Comparison of ENCODE assay signal across 13 cellular contexts in the genomic region with DNA sequence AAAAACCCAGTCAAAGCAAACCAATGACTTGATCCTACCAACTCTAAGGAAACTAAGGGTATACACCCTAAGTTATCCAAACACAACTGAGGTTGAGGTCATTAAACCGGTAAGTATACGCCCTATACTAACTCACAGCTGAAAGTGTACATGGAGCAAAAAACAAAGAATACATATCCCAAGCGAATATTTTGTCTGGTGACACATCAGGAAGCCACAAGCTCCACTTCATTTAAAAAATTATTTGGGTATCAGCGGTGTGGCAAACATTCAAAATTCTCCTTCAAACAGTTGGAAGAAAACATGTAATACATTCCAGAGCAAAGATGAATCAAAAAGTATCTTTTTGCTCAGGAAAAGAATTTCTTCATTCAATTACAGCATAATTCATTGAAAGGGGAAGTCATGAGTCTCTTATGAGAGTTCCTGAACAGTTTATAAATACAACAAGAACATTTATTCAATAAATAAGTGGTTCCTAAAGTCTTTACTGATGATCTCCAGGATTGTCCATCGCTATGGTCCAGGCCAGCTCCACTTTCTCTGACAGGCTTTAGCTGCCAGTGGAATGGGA. TPM values are rescaled to one million over a fixed set of nuclear protein-coding genes. Genes with fewer than 3 reads are reported as not detected.
DNase-seq lines count a peak whose midpoint lies in the region; ATAC-seq and TF ChIP-seq lines count a peak whose summit lies in the region.
"Had no signal": no experiment of that assay in that cellular context is flagged by ENCODE, and none has a peak within 500 bp of the region (broad histone marks: within the 10 kb centered on the region; RNA-seq: fewer than 3 reads in every experiment).

No MANE protein-coding gene starts in this region.

- no peak overlapping the region for H2AFZ ChIP-seq in neural progenitor cell (replicated peaks)

- no peaks in the 10 kb centered on the region for H3K79me2 ChIP-seq in neural progenitor cell (ENCODE audit: low read depth)

- no peak overlapping the region for H3K27ac ChIP-seq in BLaER1
- H3K27ac ChIP-seq in muscle layer of duodenum (ENCODE audit: low read length), result peak overlapping the region; percentile 17
- H3K27ac ChIP-seq in neural progenitor cell, result no peak overlapping the region

- peaks cover 63% of the 10 kb centered on the region for H3K36me3 Mint-ChIP-seq in activated CD8-positive, alpha-beta T cell treated with anti-CD3 and anti-CD28 coated beads for 36 hours (ENCODE audit: low read depth)
- no peaks in the 10 kb centered on the region for H3K36me3 Mint-ChIP-seq in neural progenitor cell
- H3K36me3 Mint-ChIP-seq: stimulated activated effector memory CD8-positive, alpha-beta T cell treated with anti-CD3 and anti-CD28 coated beads, Interleukin-12 subunit alpha, Interleukin-12 subunit beta, amount 100 ng/mL, for 72 hours had no signal

- H3K4me3 ChIP-seq in BLaER1 (no peak overlapping the region), muscle layer of duodenum (ENCODE audit: low read depth in 1 of 2, low read length in 2 of 2) (no peak overlapping the region), neural progenitor cell (no peak overlapping the region)
- H3K4me3 ChIP-seq: body of pancreas had no signal

- CTCF ChIA-PET in activated CD8-positive, alpha-beta T cell treated with anti-CD3 and anti-CD28 coated beads for 36 hours (lab: Charles Lee), result interaction anchor here (0.9 to 2.1 kb wide), 4 partner anchors 10 to 31 kb away, joined by 3 to 15 read pairs (median 4); no protein-coding TSS in a partner anchor
- CTCF ChIA-PET in HEK293T (lab: Yijun Ruan, JAX), result no interaction called here

- DNase-seq in GM03348 (ENCODE audit: low spot score), result peak; percentile 10
- no peak for DNase-seq in activated CD8-positive, alpha-beta T cell treated with anti-CD3 and anti-CD28 coated beads for 36 hours
- no peak for DNase-seq in medulla oblongata (ENCODE audit: extremely low spot score)
- no peak for DNase-seq in neural progenitor cell (ENCODE audit: low spot score)
- no peak for DNase-seq in HEK293T (ENCODE audit: extremely low spot score)
- DNase-seq in stimulated activated CD8-positive, alpha-beta memory T cell treated with anti-CD3 and anti-CD28 coated beads, Interleukin-4, amount 100 ng/mL, for 48 hours, result no peak
- DNase-seq: body of pancreas, hypothalamus, mesenchymal stem cell, NCI-H226 had no signal

- intact Hi-C loops in activated CD8-positive, alpha-beta T cell treated with anti-CD3 and anti-CD28 coated beads for 36 hours (cut with micrococcal nuclease), result no loop called here

- H3K4me1 ChIP-seq in BLaER1 (peaks cover 48% of the 10 kb centered on the region), muscle layer of duodenum (ENCODE audit: control insufficient read depth in 1 of 2, insufficient read depth in 2 of 2, low read length in 2 of 2) (no peaks in the 10 kb centered on the region), neural progenitor cell (no peaks in the 10 kb centered on the region)
- H3K4me1 ChIP-seq: body of pancreas had no signal

- no peak overlapping the region for H3K9ac ChIP-seq in BLaER1
- H3K9ac ChIP-seq in neural progenitor cell, result no peak overlapping the region

- H3K9me3 ChIP-seq in BLaER1, result no peaks in the 10 kb centered on the region
- no peaks in the 10 kb centered on the region for H3K9me3 ChIP-seq in muscle layer of duodenum (ENCODE audit: control insufficient read depth in 1 of 2, low read length in 2 of 2)
- H3K9me3 ChIP-seq in neural progenitor cell (ENCODE audit: low read depth), result no peaks in the 10 kb centered on the region
- H3K9me3 ChIP-seq: body of pancreas had no signal

- peaks cover 11% of the 10 kb centered on the region for H3K9me3 Mint-ChIP-seq in activated CD8-positive, alpha-beta T cell treated with anti-CD3 and anti-CD28 coated beads for 36 hours
- H3K9me3 Mint-ChIP-seq in neural progenitor cell, result no peaks in the 10 kb centered on the region
- H3K9me3 Mint-ChIP-seq: stimulated activated effector memory CD8-positive, alpha-beta T cell treated with anti-CD3 and anti-CD28 coated beads, Interleukin-12 subunit alpha, Interleukin-12 subunit beta, amount 100 ng/mL, for 72 hours had no signal

- POLR2A ChIA-PET in activated CD8-positive, alpha-beta T cell treated with anti-CD3 and anti-CD28 coated beads for 36 hours (lab: Charles Lee), result interaction anchor here (0.9 to 6.7 kb wide), 10 partner anchors 8 to 153 kb away, joined by 3 to 71 read pairs (median 4); partner anchors contain the start of gene MPZL3
- POLR2A ChIA-PET in HEK293T (lab: Yijun Ruan, JAX), result no interaction called here

- H3K4me1 Mint-ChIP-seq in activated CD8-positive, alpha-beta T cell treated with anti-CD3 and anti-CD28 coated beads for 36 hours (ENCODE audit: low read depth), result peaks cover 39% of the 10 kb centered on the region
- no peaks in the 10 kb centered on the region for H3K4me1 Mint-ChIP-seq in neural progenitor cell

- no peaks in the 10 kb centered on the region for H3K27me3 ChIP-seq in BLaER1
- no peaks in the 10 kb centered on the region for H3K27me3 ChIP-seq in muscle layer of duodenum (ENCODE audit: low read depth, low read length)
- peaks cover 4% of the 10 kb centered on the region for H3K27me3 ChIP-seq in neural progenitor cell
- H3K27me3 ChIP-seq: body of pancreas had no signal

- no peaks in the 10 kb centered on the region for H3F3A ChIP-seq in neural progenitor cell (ENCODE audit: low read depth)

- H3K4me3 Mint-ChIP-seq in activated CD8-positive, alpha-beta T cell treated with anti-CD3 and anti-CD28 coated beads for 36 hours, result peak overlapping the region; percentile 24
- no peak overlapping the region for H3K4me3 Mint-ChIP-seq in neural progenitor cell
- H3K4me3 Mint-ChIP-seq: stimulated activated effector memory CD8-positive, alpha-beta T cell treated with anti-CD3 and anti-CD28 coated beads, Interleukin-12 subunit alpha, Interleukin-12 subunit beta, amount 100 ng/mL, for 72 hours had no signal

- H3K27ac Mint-ChIP-seq in activated CD8-positive, alpha-beta T cell treated with anti-CD3 and anti-CD28 coated beads for 36 hours, result no peak overlapping the region
- no peak overlapping the region for H3K27ac Mint-ChIP-seq in neural progenitor cell
- H3K27ac Mint-ChIP-seq: stimulated activated effector memory CD8-positive, alpha-beta T cell treated with anti-CD3 and anti-CD28 coated beads, Interleukin-12 subunit alpha, Interleukin-12 subunit beta, amount 100 ng/mL, for 72 hours had no signal

- no peak for ATAC-seq in activated CD8-positive, alpha-beta T cell treated with anti-CD3 and anti-CD28 coated beads for 36 hours
- ATAC-seq: body of pancreas; stimulated activated effector memory CD8-positive, alpha-beta T cell treated with anti-CD3 and anti-CD28 coated beads, Interleukin-12 subunit alpha, Interleukin-12 subunit beta, amount 100 ng/mL, for 72 hours had no signal

- H4K20me1 ChIP-seq in BLaER1 (no peaks in the 10 kb centered on the region), neural progenitor cell (ENCODE audit: low read depth) (no peaks in the 10 kb centered on the region)

- H3K36me3 ChIP-seq in BLaER1 (no peaks in the 10 kb centered on the region), muscle layer of duodenum (ENCODE audit: control insufficient read depth in 1 of 2, insufficient read depth in 2 of 2, low read length in 2 of 2) (peaks cover 0 to 3% of the 10 kb centered on the region in 2 donors), neural progenitor cell (no peaks in the 10 kb centered on the region)

- peak overlapping the region; percentile 38 for H3K4me2 ChIP-seq in BLaER1
- H3K4me2 ChIP-seq in neural progenitor cell, result no peak overlapping the region

- no peaks in the 10 kb centered on the region for H3K27me3 Mint-ChIP-seq in activated CD8-positive, alpha-beta T cell treated with anti-CD3 and anti-CD28 coated beads for 36 hours
- H3K27me3 Mint-ChIP-seq in neural progenitor cell (ENCODE audit: insufficient read depth, low read depth), result no peaks in the 10 kb centered on the region

- TF ChIP-seq CTCF in activated CD8-positive, alpha-beta T cell treated with anti-CD3 and anti-CD28 coated beads for 36 hours (IDR thresholded peaks at IDR 0.05), result no peak
- TF ChIP-seq CTCF in neural progenitor cell (IDR thresholded peaks at IDR 0.05), result no peak

TF ChIP-seq in HEK293T, 16 proteins besides CTCF, POLR2A, EP300 and RAD21:
- TF ChIP-seq BHLHE40 (IDR thresholded peaks at IDR 0.05; ENCODE audit: borderline replicate concordance) (no peak), NFRKB (IDR thresholded peaks at IDR 0.05) (no peak), L3MBTL2 (conservative IDR thresholded peaks at IDR 0.05) (no peak), ARNT (IDR thresholded peaks at IDR 0.05) (no peak), SP1 (IDR thresholded peaks at IDR 0.05) (no peak), TARDBP (IDR thresholded peaks at IDR 0.05) (no peak), FOXM1 (IDR thresholded peaks at IDR 0.05; ENCODE audit: borderline replicate concordance) (no peak), CTBP1 (IDR thresholded peaks at IDR 0.05; ENCODE audit: borderline replicate concordance) (no peak), ZNF384 (IDR thresholded peaks at IDR 0.05) (no peak), LEF1 (IDR thresholded peaks at IDR 0.05; ENCODE audit: borderline replicate concordance) (no peak), SUZ12 (IDR thresholded peaks at IDR 0.05) (no peak), PKNOX1 (IDR thresholded peaks at IDR 0.05) (no peak)

RNA-seq across cellular contexts. Expression of gene JAML, which starts 4.5 kb away (rescaled TPM):
- total RNA-seq in activated CD8-positive, alpha-beta T cell treated with anti-CD3 and anti-CD28 coated beads for 36 hours, result 100 to 1,000 TPM; 236 to 251 TPM
- 0.09 TPM in 1 of 2 replicates, not detected in the other for total RNA-seq in neural progenitor cell (ENCODE audit: low replicate concordance)

RNA-seq across cellular contexts. Expression of gene MPZL3, which starts 22.8 kb away (rescaled TPM):
- 10 to 100 TPM; 51.1 to 51.7 TPM for total RNA-seq in activated CD8-positive, alpha-beta T cell treated with anti-CD3 and anti-CD28 coated beads for 36 hours
- total RNA-seq in neural progenitor cell (ENCODE audit: low replicate concordance), result 1.1 and 5.7 TPM in 2 replicates

RNA-seq across cellular contexts. Expression of gene MPZL2, which starts 34.7 kb away (rescaled TPM):
- total RNA-seq in activated CD8-positive, alpha-beta T cell treated with anti-CD3 and anti-CD28 coated beads for 36 hours, result 10 to 100 TPM; 26.2 to 31.0 TPM
- total RNA-seq in neural progenitor cell (ENCODE audit: low replicate concordance), result 1.9 and 2.3 TPM in 2 replicates

RNA-seq across cellular contexts. Expression of gene SCN2B, which starts 52.9 kb away (rescaled TPM):
- total RNA-seq in activated CD8-positive, alpha-beta T cell treated with anti-CD3 and anti-CD28 coated beads for 36 hours, result not detected
- total RNA-seq in neural progenitor cell (ENCODE audit: low replicate concordance), result 0.15 and 0.37 TPM in 2 replicates

Comparison
In these comparisons a context has a peak if more than half of its experiments do, and no peak if none do; other contexts are left out.
1. RNA of gene JAML, which starts 4.5 kb away (total RNA-seq): 236 to 251 TPM in activated CD8-positive, alpha-beta T cell treated with anti-CD3 and anti-CD28 coated beads for 36 hours; 0.09 TPM in neural progenitor cell; every median in the first group is over 100 times any median in the second.